Comparison of ENCODE assay signal across 15 cellular contexts in the genomic region with DNA sequence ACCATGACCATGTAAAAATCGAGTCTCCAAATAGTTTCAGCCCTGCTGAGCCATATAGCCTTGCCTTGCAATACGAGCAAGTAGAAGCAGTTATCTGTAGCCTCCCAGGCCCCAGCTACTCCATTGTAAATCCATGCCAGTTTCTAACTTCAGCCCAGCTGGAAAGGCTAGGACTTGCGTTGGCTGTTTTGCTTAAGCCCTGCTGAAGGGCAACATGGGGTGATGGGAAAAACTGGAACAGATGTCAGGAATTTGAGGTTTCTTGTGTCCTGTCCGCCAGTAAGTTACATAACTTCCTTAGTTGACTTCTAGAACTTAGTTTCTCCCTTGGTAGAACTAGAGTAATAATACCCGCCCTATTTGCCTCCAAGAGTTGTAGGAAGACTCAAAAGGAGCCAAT.
"Had no signal": no experiment of that assay in that cellular context is flagged by ENCODE, and none has a peak within 500 bp of the region (broad histone marks: within the 10 kb centered on the region; RNA-seq: fewer than 3 reads in every experiment).

No MANE protein-coding gene starts in this region.

- H3K4me1 ChIP-seq: right lobe of liver had no signal

- H3K27ac ChIP-seq: lower lobe of right lung, right lobe of liver, vagina had no signal

- H3K27me3 ChIP-seq: right lobe of liver, vagina had no signal

- H3K27ac Mint-ChIP-seq: activated naive CD4-positive, alpha-beta T cell treated with anti-CD3 and anti-CD28 coated beads, Interleukin-2, amount 50 U/mL, for 72 hours; mesothelial cell of epicardium; naive B cell had no signal

- H3K9me3 ChIP-seq: lower lobe of right lung, right lobe of liver, vagina had no signal

- H3K36me3 ChIP-seq: lower lobe of right lung, right lobe of liver, vagina had no signal

- H3K36me3 Mint-ChIP-seq: activated naive CD4-positive, alpha-beta T cell treated with anti-CD3 and anti-CD28 coated beads, Interleukin-2, amount 50 U/mL, for 72 hours; mesothelial cell of epicardium; naive B cell had no signal

- DNase-seq: activated CD4-positive, alpha-beta T cell treated with anti-CD3 and anti-CD28 coated beads, Interleukin-2, amount 50 U/mL, for 4 hours; activated effector memory CD4-positive, alpha-beta T cell treated with anti-CD3 and anti-CD28 coated beads, Interleukin-2, amount 50 U/mL, for 16 hours; activated T-cell treated with anti-CD3 and anti-CD28 coated beads, Interleukin-2, amount 50 U/mL, for 1 hour; amniotic stem cell; hippocampal formation; lower lobe of right lung; naive B cell; right lobe of liver; stimulated activated CD4-positive, alpha-beta T cell treated with anti-CD3 and anti-CD28 coated beads, Interleukin-12 subunit alpha, Interleukin-12 subunit beta, amount 100 ng/mL, for 4 hours; stimulated activated CD4-positive, alpha-beta T cell treated with anti-CD3 and anti-CD28 coated beads, Interleukin-2, amount 100 ng/mL, for 48 hours; stimulated activated CD8-positive, alpha-beta memory T cell treated with anti-CD3 and anti-CD28 coated beads, Interleukin-4, amount 100 ng/mL, for 48 hours; stimulated activated naive CD8-positive, alpha-beta T cell treated with anti-CD3 and anti-CD28 coated beads, Interleukin-15, Interleukin-2, amounts not matched to agents 100 U/mL and 50 U/mL, for 24 hours had no signal

- H3K4me3 Mint-ChIP-seq: mesothelial cell of epicardium, naive B cell had no signal

- H3K4me1 Mint-ChIP-seq: naive B cell had no signal

- H3K9me3 Mint-ChIP-seq: activated naive CD4-positive, alpha-beta T cell treated with anti-CD3 and anti-CD28 coated beads, Interleukin-2, amount 50 U/mL, for 72 hours; mesothelial cell of epicardium had no signal

- H3K4me3 ChIP-seq: lower lobe of right lung, right lobe of liver, vagina had no signal
